ENCODE assay signal across 9 cellular contexts in the genomic region with DNA sequence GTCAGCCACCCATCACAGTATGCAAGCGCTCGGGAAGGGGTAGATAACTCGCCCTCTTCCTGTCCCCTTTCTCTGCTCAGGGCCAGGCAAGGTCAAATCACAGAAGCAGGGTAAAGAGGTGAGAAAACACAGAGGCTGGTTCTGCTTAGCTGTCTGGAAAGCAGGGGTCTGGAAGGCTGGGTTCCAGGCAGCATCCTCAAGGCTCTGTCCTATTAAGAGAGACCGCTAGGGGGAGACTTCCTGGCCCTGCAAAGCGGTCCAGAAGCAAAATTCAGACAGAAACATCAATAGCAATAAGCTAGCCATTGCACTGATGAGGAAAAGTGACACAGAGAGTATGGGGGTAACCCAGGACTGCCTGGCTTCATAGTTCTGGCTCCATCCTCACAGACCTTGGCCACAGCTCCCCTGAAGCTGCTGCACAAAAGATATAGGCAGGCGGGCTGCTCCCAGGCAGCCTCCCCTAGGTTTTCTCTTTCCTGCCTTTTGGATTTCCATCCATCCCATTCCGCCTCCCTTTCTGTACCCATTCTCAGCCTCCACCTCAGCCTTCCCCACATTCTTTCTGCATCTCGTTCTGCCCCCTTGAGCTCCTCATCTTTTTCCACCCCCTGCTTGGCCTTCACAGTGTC.
A peak's percentile ranks its signal among the peaks of the same experiment; 100 is the strongest.
DNase-seq lines count a peak whose midpoint lies in the region; FAIRE-seq and TF ChIP-seq lines count a peak whose summit lies in the region.
"Had no signal": no experiment of that assay in that cellular context is flagged by ENCODE, and none has a peak within 500 bp of the region (broad histone marks: within the 10 kb centered on the region; RNA-seq: fewer than 3 reads in every experiment).

No MANE protein-coding gene starts in this region.

- no peaks in the 10 kb centered on the region for H3K4me1 Mint-ChIP-seq in nephron progenitor cell
- no peaks in the 10 kb centered on the region for H3K4me1 Mint-ChIP-seq in activated CD4-positive, alpha-beta memory T cell treated with anti-CD3 and anti-CD28 coated beads, Interleukin-2, amount 10 ng/mL, durations not matched to agents 7 days and 5 days

- no peak overlapping the region for H3K27ac Mint-ChIP-seq in nephron progenitor cell
- H3K27ac Mint-ChIP-seq in activated CD4-positive, alpha-beta memory T cell treated with anti-CD3 and anti-CD28 coated beads, Interleukin-2, amount 10 ng/mL, durations not matched to agents 7 days and 5 days: no peak overlapping the region
- H3K27ac Mint-ChIP-seq: activated naive CD8-positive, alpha-beta T cell had no signal

- H3K36me3 ChIP-seq in bronchial epithelial cell (ENCODE audit: control insufficient read depth, insufficient read depth, low read length): no peaks in the 10 kb centered on the region

- peaks cover 7% of the 10 kb centered on the region for H3K27me3 Mint-ChIP-seq in nephron progenitor cell (ENCODE audit: low read depth, poor library complexity)
- H3K27me3 Mint-ChIP-seq in activated CD4-positive, alpha-beta memory T cell treated with anti-CD3 and anti-CD28 coated beads, Interleukin-2, amount 10 ng/mL, durations not matched to agents 7 days and 5 days: no peaks in the 10 kb centered on the region
- H3K27me3 Mint-ChIP-seq: activated naive CD8-positive, alpha-beta T cell had no signal

- H3K27me3 ChIP-seq in bronchial epithelial cell (ENCODE audit: control insufficient read depth, insufficient read depth, low read length): no peaks in the 10 kb centered on the region

- in situ Hi-C loops in G401 (cut with HindIII; ENCODE audit: low sequenced_read_pairs): no loop called here

- peaks cover 11% of the 10 kb centered on the region for H3K9me3 Mint-ChIP-seq in nephron progenitor cell
- peaks cover 15% of the 10 kb centered on the region for H3K9me3 Mint-ChIP-seq in activated CD4-positive, alpha-beta memory T cell treated with anti-CD3 and anti-CD28 coated beads, Interleukin-2, amount 10 ng/mL, durations not matched to agents 7 days and 5 days

- H3K4me3 Mint-ChIP-seq in nephron progenitor cell: no peak overlapping the region
- no peak overlapping the region for H3K4me3 Mint-ChIP-seq in activated CD4-positive, alpha-beta memory T cell treated with anti-CD3 and anti-CD28 coated beads, Interleukin-2, amount 10 ng/mL, durations not matched to agents 7 days and 5 days
- H3K4me3 Mint-ChIP-seq: activated naive CD8-positive, alpha-beta T cell had no signal

- POLR2A ChIA-PET in activated CD4-positive, alpha-beta memory T cell treated with anti-CD3 and anti-CD28 coated beads, Interleukin-2, amount 10 ng/mL, durations not matched to agents 7 days and 5 days (lab: Charles Lee): no interaction called here

- no peak overlapping the region for H3K4me3 ChIP-seq in bronchial epithelial cell (ENCODE audit: low read depth, low read length)

- TF ChIP-seq CTCF in LNCAP (IDR thresholded peaks at IDR 0.05): peak; percentile 53
- peak; percentile 74 for TF ChIP-seq CTCF in bronchial epithelial cell (IDR thresholded peaks at IDR 0.05; ENCODE audit: insufficient read depth, low read length, severe bottlenecking)
- TF ChIP-seq CTCF in nephron progenitor cell (IDR thresholded peaks at IDR 0.05): peak; percentile 88

- FAIRE-seq in bronchial epithelial cell (lab: Jason Lieb, UNC): no peak

- H3K36me3 Mint-ChIP-seq in nephron progenitor cell (ENCODE audit: low read depth): no peaks in the 10 kb centered on the region
- H3K36me3 Mint-ChIP-seq in activated CD4-positive, alpha-beta memory T cell treated with anti-CD3 and anti-CD28 coated beads, Interleukin-2, amount 10 ng/mL, durations not matched to agents 7 days and 5 days (ENCODE audit: low read depth): no peaks in the 10 kb centered on the region
- H3K36me3 Mint-ChIP-seq: activated naive CD8-positive, alpha-beta T cell had no signal

- peak; percentile 19 for DNase-seq in G401 (ENCODE audit: low spot score)
- peak; percentile 12 for DNase-seq in bronchial epithelial cell (ENCODE audit: low read depth)
- peak; percentile 55 for DNase-seq in nephron progenitor cell
- DNase-seq in activated gamma-delta T cell (lab: John Stamatoyannopoulos, UW): no peak
- no peak for DNase-seq in GF-D8 (lab: John Stamatoyannopoulos, UW)
- no peak for DNase-seq in NCI-H345 treated with DMSO at 0.1 percent for 48 hours (lab: John Stamatoyannopoulos, UW; ENCODE audit: unreplicated experiment)
- DNase-seq in activated CD4-positive, alpha-beta memory T cell treated with anti-CD3 and anti-CD28 coated beads, Interleukin-2, amount 10 ng/mL, durations not matched to agents 7 days and 5 days: no peak

- CTCF ChIA-PET in activated CD4-positive, alpha-beta memory T cell treated with anti-CD3 and anti-CD28 coated beads, Interleukin-2, amount 10 ng/mL, durations not matched to agents 7 days and 5 days (lab: Charles Lee): no interaction called here

Comparison
In these comparisons a context has a peak if more than half of its experiments do, and no peak if none do; other contexts are left out.
1. DNase-seq: peak in G401 (single experiment), bronchial epithelial cell (single experiment) and nephron progenitor cell (single experiment); none in activated gamma-delta T cell (single experiment), GF-D8 (single experiment), NCI-H345 treated with DMSO at 0.1 percent for 48 hours (single experiment) and activated CD4-positive, alpha-beta memory T cell treated with anti-CD3 and anti-CD28 coated beads, Interleukin-2, amount 10 ng/mL, durations not matched to agents 7 days and 5 days (single experiment).
2. Peak in every context shown above with its lines, with median percentiles within 50 percentile points of each other: CTCF ChIP-seq.